9 cellular contexts compared by ENCODE assay signal in genomic region chr2:239289545-239289944, GRCh38.
DNase-seq lines count a peak whose midpoint lies in the region; ATAC-seq and TF ChIP-seq lines count a peak whose summit lies in the region.
"Had no signal": no experiment of that assay in that cellular context is flagged by ENCODE, and none has a peak within 500 bp of the region (broad histone marks: within the 10 kb centered on the region; RNA-seq: fewer than 3 reads in every experiment).

No MANE protein-coding gene starts in this region.

- no peak for TF ChIP-seq POLR2A in upper lobe of left lung (IDR thresholded peaks at IDR 0.05)

- peak overlapping the region; percentile 100 for H3K27ac Mint-ChIP-seq in activated naive CD4-positive, alpha-beta T cell treated with anti-CD3 and anti-CD28 coated beads, Interleukin-2, amount 10 ng/mL, durations not matched to agents 7 days and 5 days
- peak overlapping the region; percentile 93 for H3K27ac Mint-ChIP-seq in activated CD8-positive, alpha-beta T cell treated with anti-CD3 and anti-CD28 coated beads, Interleukin-2, amount 10 ng/mL, durations not matched to agents 7 days and 5 days

- H4K91ac ChIP-seq in mesenchymal stem cell (ENCODE audit: low read length): peak overlapping the region; percentile 64

- no peak overlapping the region for H2AFZ ChIP-seq in mesenchymal stem cell (ENCODE audit: low read depth, low read length)

- CTCF ChIA-PET in activated naive CD4-positive, alpha-beta T cell treated with anti-CD3 and anti-CD28 coated beads, Interleukin-2, amount 10 ng/mL, durations not matched to agents 7 days and 5 days (lab: Charles Lee): interaction anchor here (1.0 to 2.1 kb wide), 3 partner anchors 14 to 22 kb away, joined by 3 to 13 read pairs (median 6); no protein-coding TSS in a partner anchor
- CTCF ChIA-PET in activated CD8-positive, alpha-beta T cell treated with anti-CD3 and anti-CD28 coated beads, Interleukin-2, amount 10 ng/mL, durations not matched to agents 7 days and 5 days (lab: Charles Lee): interaction anchor here (0.7 to 2.9 kb wide), 9 partner anchors 8 to 114 kb away, joined by 3 to 13 read pairs (median 3); partner anchors contain the start of gene HDAC4

- H3K27ac ChIP-seq in mesenchymal stem cell (ENCODE audit: low read length, poor library complexity, severe bottlenecking) (no peak overlapping the region), upper lobe of left lung (peak overlapping the region in 3 of 4 donors; percentile 23 to 52 (median 35))

- no peak overlapping the region for H2AK5ac ChIP-seq in mesenchymal stem cell (ENCODE audit: low read length, severe bottlenecking)

- H3K9me3 Mint-ChIP-seq in activated naive CD4-positive, alpha-beta T cell treated with anti-CD3 and anti-CD28 coated beads, Interleukin-2, amount 10 ng/mL, durations not matched to agents 7 days and 5 days: no peaks in the 10 kb centered on the region
- no peaks in the 10 kb centered on the region for H3K9me3 Mint-ChIP-seq in activated CD8-positive, alpha-beta T cell treated with anti-CD3 and anti-CD28 coated beads, Interleukin-2, amount 10 ng/mL, durations not matched to agents 7 days and 5 days (ENCODE audit: insufficient read depth)

- no peak overlapping the region for H2BK5ac ChIP-seq in mesenchymal stem cell (ENCODE audit: low read depth, low read length, poor library complexity, severe bottlenecking)

- H3K27me3 ChIP-seq in mesenchymal stem cell (ENCODE audit: control insufficient read depth in 1 of 2, insufficient read depth in 1 of 2, low read length in 2 of 2) (no peaks in the 10 kb centered on the region), upper lobe of left lung (no peaks in the 10 kb centered on the region)

- WGBS in mesenchymal stem cell: 91% methylated on average over 5 of the region's 6 CpGs
- 75 to 83% methylated on average over 4 to 6 of the region's 6 CpGs for WGBS in upper lobe of left lung, 2 donors

- H3K14ac ChIP-seq in mesenchymal stem cell (ENCODE audit: low read length in 2 of 2): peak overlapping the region in 1 of 2 experiments; percentile 68

- peak; percentile 49 for ATAC-seq in activated CD8-positive, alpha-beta T cell treated with anti-CD3 and anti-CD28 coated beads, Interleukin-2, amount 10 ng/mL, durations not matched to agents 7 days and 5 days
- ATAC-seq in upper lobe of left lung (ENCODE audit: low FRiP score in 2 of 2) (no peak), HG02798 (IDR thresholded peaks at IDR 0.05; ENCODE audit: poor library complexity, unreplicated experiment) (no peak)

- DNase-seq in activated naive CD4-positive, alpha-beta T cell treated with anti-CD3 and anti-CD28 coated beads, Interleukin-2, amount 10 ng/mL, durations not matched to agents 7 days and 5 days: peak; percentile 59
- no peak for DNase-seq in activated naive CD4-positive, alpha-beta T cell treated with Interleukin-2 at 50 U/mL for 16 hours
- peak; percentile 58 for DNase-seq in activated CD8-positive, alpha-beta T cell treated with anti-CD3 and anti-CD28 coated beads, Interleukin-2, amount 10 ng/mL, durations not matched to agents 7 days and 5 days
- no peak for DNase-seq in mesenchymal stem cell
- no peak for DNase-seq in upper lobe of left lung
- no peak for DNase-seq in cerebellar nuclear complex (lab: John Stamatoyannopoulos, UW)
- DNase-seq in NCI-H526 treated with DMSO at 0.1 percent for 48 hours (lab: John Stamatoyannopoulos, UW): no peak

- no peak for TF ChIP-seq EP300 in upper lobe of left lung (IDR thresholded peaks at IDR 0.05)

- no peak overlapping the region for H2BK120ac ChIP-seq in mesenchymal stem cell (ENCODE audit: low read depth, low read length)

- H3K36me3 ChIP-seq in mesenchymal stem cell (ENCODE audit: control insufficient read depth in 1 of 2, insufficient read depth in 2 of 2, low read depth in 1 of 2, low read length in 2 of 2) (peaks cover 0 to 16% of the 10 kb centered on the region in 2 experiments), upper lobe of left lung (no peaks in the 10 kb centered on the region)

- POLR2A ChIA-PET in activated CD8-positive, alpha-beta T cell treated with anti-CD3 and anti-CD28 coated beads, Interleukin-2, amount 10 ng/mL, durations not matched to agents 7 days and 5 days (lab: Charles Lee): interaction anchor here (0.9 to 1.8 kb wide), 5 partner anchors 8 to 38 kb away, joined by 4 to 13 read pairs (median 6); no protein-coding TSS in a partner anchor

- H3K36me3 Mint-ChIP-seq in activated naive CD4-positive, alpha-beta T cell treated with anti-CD3 and anti-CD28 coated beads, Interleukin-2, amount 10 ng/mL, durations not matched to agents 7 days and 5 days: peaks cover 36% of the 10 kb centered on the region
- peaks cover 23% of the 10 kb centered on the region for H3K36me3 Mint-ChIP-seq in activated CD8-positive, alpha-beta T cell treated with anti-CD3 and anti-CD28 coated beads, Interleukin-2, amount 10 ng/mL, durations not matched to agents 7 days and 5 days (ENCODE audit: low read depth)

- TF ChIP-seq CTCF in upper lobe of left lung (IDR thresholded peaks at IDR 0.05): no peak

- no peak overlapping the region for H3K4me2 ChIP-seq in mesenchymal stem cell (ENCODE audit: low read length, poor library complexity, severe bottlenecking)

- H3K27me3 Mint-ChIP-seq in activated naive CD4-positive, alpha-beta T cell treated with anti-CD3 and anti-CD28 coated beads, Interleukin-2, amount 10 ng/mL, durations not matched to agents 7 days and 5 days: peaks cover 7% of the 10 kb centered on the region
- no peaks in the 10 kb centered on the region for H3K27me3 Mint-ChIP-seq in activated CD8-positive, alpha-beta T cell treated with anti-CD3 and anti-CD28 coated beads, Interleukin-2, amount 10 ng/mL, durations not matched to agents 7 days and 5 days (ENCODE audit: low read depth)

- peaks cover 55% of the 10 kb centered on the region for H3K79me1 ChIP-seq in mesenchymal stem cell (replicated peaks; ENCODE audit: low read length, poor library complexity, severe bottlenecking)

- peaks cover 94% of the 10 kb centered on the region for H3K4me1 Mint-ChIP-seq in activated naive CD4-positive, alpha-beta T cell treated with anti-CD3 and anti-CD28 coated beads, Interleukin-2, amount 10 ng/mL, durations not matched to agents 7 days and 5 days
- H3K4me1 Mint-ChIP-seq in activated CD8-positive, alpha-beta T cell treated with anti-CD3 and anti-CD28 coated beads, Interleukin-2, amount 10 ng/mL, durations not matched to agents 7 days and 5 days (ENCODE audit: low read depth): peaks cover 76% of the 10 kb centered on the region

- peak overlapping the region in 1 of 2 experiments; percentile 66 for H3K4ac ChIP-seq in mesenchymal stem cell (ENCODE audit: low read depth in 1 of 2, low read length in 2 of 2)

- H3K4me3 ChIP-seq in mesenchymal stem cell (ENCODE audit: insufficient read depth in 1 of 2, low read depth in 1 of 2, low read length in 2 of 2) (no peak overlapping the region), upper lobe of left lung (no peak overlapping the region)
- H3K4me3 ChIP-seq: lung had no signal

- peak overlapping the region in 1 of 2 experiments; percentile 89 for H3K18ac ChIP-seq in mesenchymal stem cell (ENCODE audit: low read depth in 1 of 2, low read length in 2 of 2)

- H3K4me1 ChIP-seq in mesenchymal stem cell (ENCODE audit: control insufficient read depth, insufficient read depth, low read depth, low read length) (peaks cover 32% of the 10 kb centered on the region), upper lobe of left lung (peaks cover 24 to 63% (median 35%) of the 10 kb centered on the region in 4 donors)

- H3K23ac ChIP-seq in mesenchymal stem cell (ENCODE audit: low read length in 2 of 2): no peak overlapping the region

- H3K9me3 ChIP-seq in mesenchymal stem cell (ENCODE audit: control insufficient read depth, low read length): no peaks in the 10 kb centered on the region
- no peaks in the 10 kb centered on the region for H3K9me3 ChIP-seq in upper lobe of left lung

- H3K4me3 Mint-ChIP-seq in activated naive CD4-positive, alpha-beta T cell treated with anti-CD3 and anti-CD28 coated beads, Interleukin-2, amount 10 ng/mL, durations not matched to agents 7 days and 5 days: peak overlapping the region; percentile 68
- peak overlapping the region; percentile 77 for H3K4me3 Mint-ChIP-seq in activated CD8-positive, alpha-beta T cell treated with anti-CD3 and anti-CD28 coated beads, Interleukin-2, amount 10 ng/mL, durations not matched to agents 7 days and 5 days

- peak overlapping the region; percentile 81 for H4K8ac ChIP-seq in mesenchymal stem cell (ENCODE audit: low read length)

- peak overlapping the region; percentile 75 for H3K9ac ChIP-seq in mesenchymal stem cell (ENCODE audit: low read length)

- peak overlapping the region in 1 of 2 experiments; percentile 88 for H2BK12ac ChIP-seq in mesenchymal stem cell (ENCODE audit: low read length in 2 of 2)

- H2BK15ac ChIP-seq in mesenchymal stem cell (ENCODE audit: low read depth, poor library complexity, severe bottlenecking): peak overlapping the region; percentile 44

Comparison
In these comparisons a context has a peak if more than half of its experiments do, and no peak if none do; other contexts are left out.
1. DNase-seq: peak in activated naive CD4-positive, alpha-beta T cell treated with anti-CD3 and anti-CD28 coated beads, Interleukin-2, amount 10 ng/mL, durations not matched to agents 7 days and 5 days (single experiment) and activated CD8-positive, alpha-beta T cell treated with anti-CD3 and anti-CD28 coated beads, Interleukin-2, amount 10 ng/mL, durations not matched to agents 7 days and 5 days (single experiment); none in activated naive CD4-positive, alpha-beta T cell treated with Interleukin-2 at 50 U/mL for 16 hours (single experiment), mesenchymal stem cell (single experiment), upper lobe of left lung (0 of 2), cerebellar nuclear complex (0 of 2) and NCI-H526 treated with DMSO at 0.1 percent for 48 hours (single experiment).